ENCODE assay signal across 8 cellular contexts in genomic region chr14:60561845-60562746, GRCh38.
DNase-seq lines count a peak whose midpoint lies in the region; ATAC-seq and TF ChIP-seq lines count a peak whose summit lies in the region.

No MANE protein-coding gene starts in this region.

- H3K27me3 ChIP-seq in HL-60 (ENCODE audit: insufficient read depth, poor library complexity, severe bottlenecking) = no peaks in the 10 kb centered on the region

- DNase-seq in DMS 273 treated with DMSO at 0.1 percent for 48 hours (lab: John Stamatoyannopoulos, UW) (peak; percentile 22), GM19240 (ENCODE audit: insufficient read length, low spot score) (peak; percentile 18), HL-60 (ENCODE audit: low read depth in 1 of 2, low spot score in 1 of 2) (peak; percentile 12 to 47), NCI-H748 treated with DMSO at 0.1 percent for 48 hours (lab: John Stamatoyannopoulos, UW) (peak; percentile 65), astrocyte of the hippocampus (ENCODE audit: low read depth, low spot score) (peak; percentile 81), inferior parietal cortex (ENCODE audit: extremely low spot score) (peak; percentile 69)
- peak; percentile 2 for DNase-seq in stimulated activated naive B cell treated with anti-CD40 and anti-IgM and Interleukin-4, amounts not matched to agents 10 μg/mL and 1 μg/mL and 100 μg/mL, for 72 hours
- DNase-seq in activated CD8-positive, alpha-beta memory T cell treated with anti-CD3 and anti-CD28 coated beads, Interleukin-2, amount 50 U/mL, for 4 hours = no peak

- H3K4me3 ChIP-seq in HL-60 (replicated peaks; ENCODE audit: insufficient read depth, low read length) = no peak overlapping the region

- H3K27ac ChIP-seq in HL-60 (replicated peaks) = no peak overlapping the region

- no peaks in the 10 kb centered on the region for H3K9me3 Mint-ChIP-seq in stimulated activated naive B cell treated with anti-CD40 and anti-IgM and Interleukin-4, amounts not matched to agents 10 μg/mL and 1 μg/mL and 100 μg/mL, for 72 hours

- H3K27ac Mint-ChIP-seq in stimulated activated naive B cell treated with anti-CD40 and anti-IgM and Interleukin-4, amounts not matched to agents 10 μg/mL and 1 μg/mL and 100 μg/mL, for 72 hours = no peak overlapping the region

- no peaks in the 10 kb centered on the region for H3K4me1 Mint-ChIP-seq in stimulated activated naive B cell treated with anti-CD40 and anti-IgM and Interleukin-4, amounts not matched to agents 10 μg/mL and 1 μg/mL and 100 μg/mL, for 72 hours

- peak; percentile 56 for TF ChIP-seq CTCF in HL-60 (IDR thresholded peaks at IDR 0.05; ENCODE audit: insufficient read depth, low read length)

- peaks cover 6 to 18% of the 10 kb centered on the region in 2 donors for H3K27me3 Mint-ChIP-seq in stimulated activated naive B cell treated with anti-CD40 and anti-IgM and Interleukin-4, amounts not matched to agents 10 μg/mL and 1 μg/mL and 100 μg/mL, for 72 hours

- no peak overlapping the region for H3K4me3 Mint-ChIP-seq in stimulated activated naive B cell treated with anti-CD40 and anti-IgM and Interleukin-4, amounts not matched to agents 10 μg/mL and 1 μg/mL and 100 μg/mL, for 72 hours

- peak; percentile 60 to 69 for ATAC-seq in stimulated activated naive B cell treated with anti-CD40 and anti-IgM and Interleukin-4, amounts not matched to agents 10 μg/mL and 1 μg/mL and 100 μg/mL, for 72 hours (replicated peaks)

- no peaks in the 10 kb centered on the region for H3K36me3 Mint-ChIP-seq in stimulated activated naive B cell treated with anti-CD40 and anti-IgM and Interleukin-4, amounts not matched to agents 10 μg/mL and 1 μg/mL and 100 μg/mL, for 72 hours
